In the genomic region with DNA sequence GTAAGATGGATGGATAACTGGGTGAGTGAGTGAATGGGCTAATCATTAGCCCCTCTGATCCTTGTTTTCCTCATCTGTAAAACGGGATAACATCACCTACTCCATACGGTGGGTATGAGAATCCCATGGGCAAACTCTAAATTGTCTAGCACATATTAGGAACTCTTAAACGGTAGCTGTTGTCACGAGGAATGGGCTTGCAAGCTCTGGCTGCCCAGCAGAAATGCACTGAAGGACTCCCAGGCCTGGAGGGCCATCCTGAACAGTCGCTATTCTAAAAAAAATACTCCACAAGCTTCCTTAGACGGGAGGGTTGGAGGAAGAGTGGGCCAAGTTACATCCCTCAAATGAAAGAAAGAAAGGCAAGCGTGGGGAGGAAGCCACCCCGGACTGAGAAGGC, we compare ENCODE assay signal across 2 cellular contexts.
A peak's percentile ranks its signal among the peaks of the same experiment; 100 is the strongest.
TF ChIP-seq lines count a peak whose summit lies in the region.

No MANE protein-coding gene starts in this region.

TF ChIP-seq in A549, 52 proteins besides CTCF, POLR2A, EP300 and RAD21:
- TF ChIP-seq RNF2 (IDR thresholded peaks at IDR 0.05; ENCODE audit: borderline replicate concordance, low read depth) (no peak), CHD4 (IDR thresholded peaks at IDR 0.05; ENCODE audit: borderline replicate concordance) (no peak), RFX5 (IDR thresholded peaks at IDR 0.05) (no peak), SMC3 (IDR thresholded peaks at IDR 0.05) (no peak), NPAS2 (CRISPR knock-in tag; IDR thresholded peaks at IDR 0.05; ENCODE audit: borderline replicate concordance) (no peak), EHMT2 (IDR thresholded peaks at IDR 0.05; ENCODE audit: low read depth) (no peak), E2F6 (IDR thresholded peaks at IDR 0.05; ENCODE audit: borderline replicate concordance, low read depth) (no peak), ESRRA (IDR thresholded peaks at IDR 0.05; ENCODE audit: borderline replicate concordance, low read length) (no peak), HDAC2 (IDR thresholded peaks at IDR 0.05) (no peak), MAZ (IDR thresholded peaks at IDR 0.05; ENCODE audit: borderline replicate concordance, low read depth, low read length) (no peak), CBX2 (IDR thresholded peaks at IDR 0.05; ENCODE audit: borderline replicate concordance, low read depth) (no peak)
TF ChIP-seq in A549: peak in this region for 0.

TF ChIP-seq in H1, 55 proteins besides CTCF, POLR2A, EP300 and RAD21:
- no peak for TF ChIP-seq TAF7 (optimal IDR thresholded peaks at IDR 0.05; ENCODE audit: borderline replicate concordance, low read depth, low read length)
- peak; percentile 35 for TF ChIP-seq RNF2 (IDR thresholded peaks at IDR 0.05; ENCODE audit: borderline replicate concordance, low read depth, low read length, missing control alignments, poor library complexity, severe bottlenecking)
- peak; percentile 58 for TF ChIP-seq EZH2 (IDR thresholded peaks at IDR 0.05; ENCODE audit: low read depth, low read length, severe bottlenecking)
